ENCODE assay signal across 1 cellular context in the genomic region with DNA sequence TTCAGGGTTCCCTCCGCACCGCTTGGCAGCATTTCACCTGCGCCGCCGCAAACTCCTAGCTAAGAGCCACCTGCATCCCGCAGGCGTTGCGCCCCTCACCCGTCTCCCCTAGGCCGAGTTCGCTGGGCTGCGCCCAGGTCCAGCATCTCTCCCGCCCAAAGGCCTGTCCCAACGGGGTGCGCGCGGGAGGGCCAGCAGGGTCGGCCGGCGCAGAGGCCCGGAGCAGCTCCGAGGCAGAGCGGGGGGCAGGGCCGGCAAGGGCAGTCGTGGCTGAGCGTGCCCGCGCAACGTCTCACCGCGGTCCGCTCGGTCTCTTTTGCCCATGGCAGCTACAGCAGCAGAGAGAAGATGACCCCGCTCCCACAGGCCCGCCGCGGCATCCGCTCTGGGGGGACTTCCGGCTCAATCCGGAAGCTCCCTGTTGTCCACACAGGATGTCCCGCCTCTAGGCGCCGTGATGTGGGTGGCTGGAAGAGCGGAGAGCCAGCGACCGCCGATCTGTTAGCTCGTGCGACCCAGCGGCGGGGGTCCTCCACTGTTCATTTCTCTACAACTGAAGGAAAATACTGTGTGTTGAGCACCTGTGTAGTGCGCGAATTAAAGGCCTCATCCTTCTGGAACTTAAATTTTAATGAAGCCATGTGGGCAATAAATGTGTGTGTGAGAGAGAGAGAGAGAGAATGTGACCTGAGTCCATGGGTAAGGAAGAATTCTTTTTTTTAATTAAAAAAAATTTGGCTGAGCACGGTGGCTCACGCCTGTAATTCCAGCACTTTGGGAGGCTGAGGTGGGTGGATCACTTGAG.
TF ChIP-seq lines count a peak whose summit lies in the region.

A gene (minus strand): TSS at position 387 of the 805 bp plus-strand sequence. CDS start 63 bp downstream, at position 324.

TF ChIP-seq in K562, 482 proteins besides CTCF, POLR2A, EP300 and RAD21 (continued from another document and continues in another):
- TF ChIP-seq, protein P1, sequence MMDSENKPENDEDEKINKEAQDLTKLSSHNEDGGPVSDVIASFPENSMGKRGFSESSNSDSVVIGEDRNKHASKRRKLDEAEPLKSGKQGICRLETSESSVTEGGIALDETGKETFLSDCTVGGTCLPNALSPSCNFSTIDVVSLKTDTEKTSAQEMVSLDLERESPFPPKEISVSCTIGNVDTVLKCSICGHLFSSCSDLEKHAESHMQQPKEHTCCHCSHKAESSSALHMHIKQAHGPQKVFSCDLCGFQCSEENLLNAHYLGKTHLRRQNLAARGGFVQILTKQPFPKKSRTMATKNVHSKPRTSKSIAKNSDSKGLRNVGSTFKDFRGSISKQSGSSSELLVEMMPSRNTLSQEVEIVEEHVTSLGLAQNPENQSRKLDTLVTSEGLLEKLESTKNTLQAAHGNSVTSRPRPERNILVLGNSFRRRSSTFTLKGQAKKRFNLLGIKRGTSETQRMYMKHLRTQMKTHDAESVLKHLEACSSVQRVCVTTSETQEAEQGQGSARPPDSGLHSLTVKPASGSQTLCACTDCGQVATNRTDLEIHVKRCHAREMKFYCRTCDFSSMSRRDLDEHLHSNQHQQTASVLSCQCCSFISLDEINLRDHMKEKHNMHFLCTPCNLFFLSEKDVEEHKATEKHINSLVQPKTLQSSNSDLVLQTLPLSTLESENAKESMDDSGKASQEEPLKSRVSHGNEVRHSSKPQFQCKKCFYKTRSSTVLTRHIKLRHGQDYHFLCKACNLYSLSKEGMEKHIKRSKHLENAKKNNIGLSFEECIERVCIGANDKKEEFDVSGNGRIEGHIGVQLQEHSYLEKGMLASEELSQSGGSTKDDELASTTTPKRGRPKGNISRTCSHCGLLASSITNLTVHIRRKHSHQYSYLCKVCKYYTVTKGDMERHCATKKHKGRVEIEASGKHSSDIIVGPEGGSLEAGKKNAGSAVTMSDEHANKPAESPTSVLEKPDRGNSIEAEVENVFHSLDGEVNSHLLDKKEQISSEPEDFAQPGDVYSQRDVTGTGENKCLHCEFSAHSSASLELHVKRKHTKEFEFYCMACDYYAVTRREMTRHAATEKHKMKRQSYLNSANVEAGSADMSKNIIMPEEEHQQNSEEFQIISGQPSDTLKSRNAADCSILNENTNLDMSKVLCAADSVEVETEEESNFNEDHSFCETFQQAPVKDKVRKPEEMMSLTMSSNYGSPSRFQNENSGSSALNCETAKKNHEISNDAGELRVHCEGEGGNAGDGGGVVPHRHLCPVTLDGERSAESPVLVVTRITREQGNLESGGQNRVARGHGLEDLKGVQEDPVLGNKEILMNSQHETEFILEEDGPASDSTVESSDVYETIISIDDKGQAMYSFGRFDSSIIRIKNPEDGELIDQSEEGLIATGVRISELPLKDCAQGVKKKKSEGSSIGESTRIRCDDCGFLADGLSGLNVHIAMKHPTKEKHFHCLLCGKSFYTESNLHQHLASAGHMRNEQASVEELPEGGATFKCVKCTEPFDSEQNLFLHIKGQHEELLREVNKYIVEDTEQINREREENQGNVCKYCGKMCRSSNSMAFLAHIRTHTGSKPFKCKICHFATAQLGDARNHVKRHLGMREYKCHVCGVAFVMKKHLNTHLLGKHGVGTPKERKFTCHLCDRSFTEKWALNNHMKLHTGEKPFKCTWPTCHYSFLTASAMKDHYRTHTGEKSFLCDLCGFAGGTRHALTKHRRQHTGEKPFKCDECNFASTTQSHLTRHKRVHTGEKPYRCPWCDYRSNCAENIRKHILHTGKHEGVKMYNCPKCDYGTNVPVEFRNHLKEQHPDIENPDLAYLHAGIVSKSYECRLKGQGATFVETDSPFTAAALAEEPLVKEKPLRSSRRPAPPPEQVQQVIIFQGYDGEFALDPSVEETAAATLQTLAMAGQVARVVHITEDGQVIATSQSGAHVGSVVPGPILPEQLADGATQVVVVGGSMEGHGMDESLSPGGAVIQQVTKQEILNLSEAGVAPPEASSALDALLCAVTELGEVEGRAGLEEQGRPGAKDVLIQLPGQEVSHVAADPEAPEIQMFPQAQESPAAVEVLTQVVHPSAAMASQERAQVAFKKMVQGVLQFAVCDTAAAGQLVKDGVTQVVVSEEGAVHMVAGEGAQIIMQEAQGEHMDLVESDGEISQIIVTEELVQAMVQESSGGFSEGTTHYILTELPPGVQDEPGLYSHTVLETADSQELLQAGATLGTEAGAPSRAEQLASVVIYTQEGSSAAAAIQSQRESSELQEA (IDR thresholded peaks at IDR 0.05; ENCODE audit: low read depth), result no peak
- TF ChIP-seq ZNF561 (CRISPR knock-in tag; conservative IDR thresholded peaks at IDR 0.05) (no peak), ZNF232 (CRISPR knock-in tag; IDR thresholded peaks at IDR 0.05) (no peak), NFE2L1 (tag; IDR thresholded peaks at IDR 0.05; ENCODE audit: borderline replicate concordance, low read depth) (no peak), POLR3G (IDR thresholded peaks at IDR 0.05; ENCODE audit: extremely low read depth, insufficient read length, insufficient replicate concordance) (no peak), CREM (IDR thresholded peaks at IDR 0.05; ENCODE audit: low read depth) (0 out of 2 replicates have a peak, but pooled peaks have one; percentile 51), TBP (optimal IDR thresholded peaks at IDR 0.05; ENCODE audit: low read depth, low read length) (peak; percentile 73), SP1 (CRISPR knock-in tag; IDR thresholded peaks at IDR 0.05) (no peak), GTF2F1 (IDR thresholded peaks at IDR 0.05; ENCODE audit: low read depth, low read length) (no peak), KLF1 (tag; IDR thresholded peaks at IDR 0.05) (no peak), RB1 (IDR thresholded peaks at IDR 0.05; ENCODE audit: low read depth) (peak; percentile 76)
- TF ChIP-seq, protein P2, sequence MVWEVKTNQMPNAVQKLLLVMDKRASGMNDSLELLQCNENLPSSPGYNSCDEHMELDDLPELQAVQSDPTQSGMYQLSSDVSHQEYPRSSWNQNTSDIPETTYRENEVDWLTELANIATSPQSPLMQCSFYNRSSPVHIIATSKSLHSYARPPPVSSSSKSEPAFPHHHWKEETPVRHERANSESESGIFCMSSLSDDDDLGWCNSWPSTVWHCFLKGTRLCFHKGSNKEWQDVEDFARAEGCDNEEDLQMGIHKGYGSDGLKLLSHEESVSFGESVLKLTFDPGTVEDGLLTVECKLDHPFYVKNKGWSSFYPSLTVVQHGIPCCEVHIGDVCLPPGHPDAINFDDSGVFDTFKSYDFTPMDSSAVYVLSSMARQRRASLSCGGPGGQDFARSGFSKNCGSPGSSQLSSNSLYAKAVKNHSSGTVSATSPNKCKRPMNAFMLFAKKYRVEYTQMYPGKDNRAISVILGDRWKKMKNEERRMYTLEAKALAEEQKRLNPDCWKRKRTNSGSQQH (CRISPR knock-in tag; IDR thresholded peaks at IDR 0.05), result no peak
- TF ChIP-seq, protein P3, sequence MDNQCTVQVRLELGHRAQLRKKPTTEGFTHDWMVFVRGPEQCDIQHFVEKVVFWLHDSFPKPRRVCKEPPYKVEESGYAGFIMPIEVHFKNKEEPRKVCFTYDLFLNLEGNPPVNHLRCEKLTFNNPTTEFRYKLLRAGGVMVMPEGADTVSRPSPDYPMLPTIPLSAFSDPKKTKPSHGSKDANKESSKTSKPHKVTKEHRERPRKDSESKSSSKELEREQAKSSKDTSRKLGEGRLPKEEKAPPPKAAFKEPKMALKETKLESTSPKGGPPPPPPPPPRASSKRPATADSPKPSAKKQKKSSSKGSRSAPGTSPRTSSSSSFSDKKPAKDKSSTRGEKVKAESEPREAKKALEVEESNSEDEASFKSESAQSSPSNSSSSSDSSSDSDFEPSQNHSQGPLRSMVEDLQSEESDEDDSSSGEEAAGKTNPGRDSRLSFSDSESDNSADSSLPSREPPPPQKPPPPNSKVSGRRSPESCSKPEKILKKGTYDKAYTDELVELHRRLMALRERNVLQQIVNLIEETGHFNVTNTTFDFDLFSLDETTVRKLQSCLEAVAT (IDR thresholded peaks at IDR 0.05), result 0 out of 4 replicates have a peak, but pooled peaks of 1 of the 2 experiments have one; percentile 17
- TF ChIP-seq, protein P4, sequence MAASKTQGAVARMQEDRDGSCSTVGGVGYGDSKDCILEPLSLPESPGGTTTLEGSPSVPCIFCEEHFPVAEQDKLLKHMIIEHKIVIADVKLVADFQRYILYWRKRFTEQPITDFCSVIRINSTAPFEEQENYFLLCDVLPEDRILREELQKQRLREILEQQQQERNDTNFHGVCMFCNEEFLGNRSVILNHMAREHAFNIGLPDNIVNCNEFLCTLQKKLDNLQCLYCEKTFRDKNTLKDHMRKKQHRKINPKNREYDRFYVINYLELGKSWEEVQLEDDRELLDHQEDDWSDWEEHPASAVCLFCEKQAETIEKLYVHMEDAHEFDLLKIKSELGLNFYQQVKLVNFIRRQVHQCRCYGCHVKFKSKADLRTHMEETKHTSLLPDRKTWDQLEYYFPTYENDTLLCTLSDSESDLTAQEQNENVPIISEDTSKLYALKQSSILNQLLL (CRISPR knock-in tag; IDR thresholded peaks at IDR 0.05; ENCODE audit: borderline replicate concordance), result no peak
- TF ChIP-seq, protein P5, sequence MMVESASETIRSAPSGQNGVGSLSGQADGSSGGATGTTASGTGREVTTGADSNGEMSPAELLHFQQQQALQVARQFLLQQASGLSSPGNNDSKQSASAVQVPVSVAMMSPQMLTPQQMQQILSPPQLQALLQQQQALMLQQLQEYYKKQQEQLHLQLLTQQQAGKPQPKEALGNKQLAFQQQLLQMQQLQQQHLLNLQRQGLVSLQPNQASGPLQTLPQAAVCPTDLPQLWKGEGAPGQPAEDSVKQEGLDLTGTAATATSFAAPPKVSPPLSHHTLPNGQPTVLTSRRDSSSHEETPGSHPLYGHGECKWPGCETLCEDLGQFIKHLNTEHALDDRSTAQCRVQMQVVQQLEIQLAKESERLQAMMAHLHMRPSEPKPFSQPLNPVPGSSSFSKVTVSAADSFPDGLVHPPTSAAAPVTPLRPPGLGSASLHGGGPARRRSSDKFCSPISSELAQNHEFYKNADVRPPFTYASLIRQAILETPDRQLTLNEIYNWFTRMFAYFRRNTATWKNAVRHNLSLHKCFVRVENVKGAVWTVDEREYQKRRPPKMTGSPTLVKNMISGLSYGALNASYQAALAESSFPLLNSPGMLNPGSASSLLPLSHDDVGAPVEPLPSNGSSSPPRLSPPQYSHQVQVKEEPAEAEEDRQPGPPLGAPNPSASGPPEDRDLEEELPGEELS (CRISPR knock-in tag; IDR thresholded peaks at IDR 0.05; ENCODE audit: borderline replicate concordance), result no peak; the same call in 1 of the 2 replicates
- TF ChIP-seq, protein P6, sequence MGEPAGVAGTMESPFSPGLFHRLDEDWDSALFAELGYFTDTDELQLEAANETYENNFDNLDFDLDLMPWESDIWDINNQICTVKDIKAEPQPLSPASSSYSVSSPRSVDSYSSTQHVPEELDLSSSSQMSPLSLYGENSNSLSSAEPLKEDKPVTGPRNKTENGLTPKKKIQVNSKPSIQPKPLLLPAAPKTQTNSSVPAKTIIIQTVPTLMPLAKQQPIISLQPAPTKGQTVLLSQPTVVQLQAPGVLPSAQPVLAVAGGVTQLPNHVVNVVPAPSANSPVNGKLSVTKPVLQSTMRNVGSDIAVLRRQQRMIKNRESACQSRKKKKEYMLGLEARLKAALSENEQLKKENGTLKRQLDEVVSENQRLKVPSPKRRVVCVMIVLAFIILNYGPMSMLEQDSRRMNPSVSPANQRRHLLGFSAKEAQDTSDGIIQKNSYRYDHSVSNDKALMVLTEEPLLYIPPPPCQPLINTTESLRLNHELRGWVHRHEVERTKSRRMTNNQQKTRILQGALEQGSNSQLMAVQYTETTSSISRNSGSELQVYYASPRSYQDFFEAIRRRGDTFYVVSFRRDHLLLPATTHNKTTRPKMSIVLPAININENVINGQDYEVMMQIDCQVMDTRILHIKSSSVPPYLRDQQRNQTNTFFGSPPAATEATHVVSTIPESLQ (CRISPR knock-in tag; IDR thresholded peaks at IDR 0.05), result peak; percentile 93
- TF ChIP-seq, protein P7, sequence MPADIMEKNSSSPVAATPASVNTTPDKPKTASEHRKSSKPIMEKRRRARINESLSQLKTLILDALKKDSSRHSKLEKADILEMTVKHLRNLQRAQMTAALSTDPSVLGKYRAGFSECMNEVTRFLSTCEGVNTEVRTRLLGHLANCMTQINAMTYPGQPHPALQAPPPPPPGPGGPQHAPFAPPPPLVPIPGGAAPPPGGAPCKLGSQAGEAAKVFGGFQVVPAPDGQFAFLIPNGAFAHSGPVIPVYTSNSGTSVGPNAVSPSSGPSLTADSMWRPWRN (IDR thresholded peaks at IDR 0.05; ENCODE audit: low read depth), result no peak
- TF ChIP-seq, protein P8, sequence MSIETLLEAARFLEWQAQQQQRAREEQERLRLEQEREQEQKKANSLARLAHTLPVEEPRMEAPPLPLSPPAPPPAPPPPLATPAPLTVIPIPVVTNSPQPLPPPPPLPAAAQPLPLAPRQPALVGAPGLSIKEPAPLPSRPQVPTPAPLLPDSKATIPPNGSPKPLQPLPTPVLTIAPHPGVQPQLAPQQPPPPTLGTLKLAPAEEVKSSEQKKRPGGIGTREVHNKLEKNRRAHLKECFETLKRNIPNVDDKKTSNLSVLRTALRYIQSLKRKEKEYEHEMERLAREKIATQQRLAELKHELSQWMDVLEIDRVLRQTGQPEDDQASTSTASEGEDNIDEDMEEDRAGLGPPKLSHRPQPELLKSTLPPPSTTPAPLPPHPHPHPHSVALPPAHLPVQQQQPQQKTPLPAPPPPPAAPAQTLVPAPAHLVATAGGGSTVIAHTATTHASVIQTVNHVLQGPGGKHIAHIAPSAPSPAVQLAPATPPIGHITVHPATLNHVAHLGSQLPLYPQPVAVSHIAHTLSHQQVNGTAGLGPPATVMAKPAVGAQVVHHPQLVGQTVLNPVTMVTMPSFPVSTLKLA (conservative IDR thresholded peaks at IDR 0.05), result peak; percentile 56 to 76; a peak in 2 of 4 replicates
- TF ChIP-seq, protein P9, sequence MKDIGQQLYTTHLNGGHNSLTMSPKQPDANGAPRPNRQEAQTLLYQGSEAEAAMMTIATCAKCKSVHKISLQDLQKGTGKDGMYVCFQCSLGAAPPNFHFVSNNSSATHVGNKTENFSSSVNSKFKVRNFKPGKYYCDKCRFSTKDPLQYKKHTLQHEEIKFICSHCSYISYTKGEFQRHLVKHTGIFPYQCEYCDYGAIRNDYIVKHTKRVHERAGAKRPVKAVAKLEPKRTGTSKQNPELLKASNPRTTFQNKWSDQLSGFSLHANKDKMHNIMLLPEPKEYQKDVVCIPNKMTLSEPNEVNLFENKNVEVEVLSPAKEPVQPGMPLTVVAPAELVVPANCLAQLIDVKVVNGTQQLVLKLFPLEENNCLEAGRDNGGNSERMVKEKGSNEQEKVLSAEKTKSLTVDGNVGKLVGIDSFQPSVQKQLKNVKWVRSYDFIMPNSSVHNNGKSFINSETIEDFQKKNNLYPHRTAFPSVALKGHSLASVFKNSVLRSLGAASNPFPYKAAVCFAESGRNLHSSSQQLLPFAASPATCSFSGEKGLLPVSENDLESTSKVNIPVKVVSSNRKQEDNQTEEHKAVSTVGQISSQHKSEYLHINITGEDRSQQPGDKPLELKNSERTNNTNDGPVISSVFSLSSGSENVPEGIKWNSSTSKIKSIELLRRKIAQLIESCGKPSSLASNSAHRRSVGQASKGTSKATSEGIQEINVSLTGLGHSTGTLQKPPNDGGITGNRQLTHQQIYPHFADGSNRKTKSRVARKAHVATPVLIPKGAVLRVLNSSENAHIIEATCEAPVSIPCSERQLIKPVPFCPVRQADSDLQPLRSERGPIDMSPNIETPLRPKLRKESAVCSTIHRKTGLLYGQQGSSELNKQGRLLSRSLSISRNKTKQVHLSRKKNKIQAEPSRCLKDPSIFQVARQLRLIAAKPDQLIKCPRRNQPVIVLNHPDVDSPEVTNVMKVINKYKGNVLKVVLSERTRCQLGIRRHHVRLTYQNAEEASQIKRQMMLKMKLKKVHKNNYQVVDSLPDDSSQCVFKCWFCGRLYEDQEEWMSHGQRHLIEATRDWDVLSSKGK (CRISPR knock-in tag; IDR thresholded peaks at IDR 0.05), result no peak
